10 cellular contexts compared by ENCODE assay signal in the genomic region with DNA sequence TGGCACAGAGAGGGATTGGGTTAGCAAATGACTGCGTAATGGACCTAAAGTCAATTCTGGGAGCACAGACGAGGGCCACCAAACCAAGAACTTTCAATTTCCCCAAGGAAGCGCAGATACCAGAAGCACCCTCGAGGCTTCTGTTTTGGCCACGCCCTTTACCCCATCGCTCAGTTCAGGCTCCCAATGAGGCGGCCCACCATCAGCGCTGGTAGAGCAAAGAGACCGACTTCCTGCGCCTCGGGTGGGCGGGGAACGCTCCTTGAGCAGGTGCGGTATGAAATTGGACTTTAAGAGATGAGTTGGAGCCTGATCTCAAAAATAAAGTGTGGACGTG. TPM values are rescaled to one million over a fixed set of nuclear protein-coding genes. Genes with fewer than 3 reads are reported as not detected.
DNase-seq lines count a peak whose midpoint lies in the region; ATAC-seq lines count a peak whose summit lies in the region.
"Had no signal": no experiment of that assay in that cellular context is flagged by ENCODE, and none has a peak within 500 bp of the region (broad histone marks: within the 10 kb centered on the region; RNA-seq: fewer than 3 reads in every experiment).

No MANE protein-coding gene starts in this region.

- H3K9me3 ChIP-seq in BLaER1 (no peaks in the 10 kb centered on the region), HUES6 (ENCODE audit: control insufficient read depth, insufficient read depth, low read depth, low read length) (no peaks in the 10 kb centered on the region)
- H3K9me3 ChIP-seq: sigmoid colon had no signal

- no peak overlapping the region for H3K27ac Mint-ChIP-seq in central memory CD8-positive, alpha-beta T cell (ENCODE audit: low read depth)
- no peak overlapping the region for H3K27ac Mint-ChIP-seq in natural killer cell treated with Interleukin-12 subunit alpha and Interleukin-12 subunit beta and Interleukin-15 and Interleukin-18, amount 100 ng/mL, for 72 hours

- H3K27me3 Mint-ChIP-seq in central memory CD8-positive, alpha-beta T cell: peaks cover 89% of the 10 kb centered on the region
- H3K27me3 Mint-ChIP-seq in natural killer cell treated with Interleukin-12 subunit alpha and Interleukin-12 subunit beta and Interleukin-15 and Interleukin-18, amount 100 ng/mL, for 72 hours: peaks cover 50 to 78% of the 10 kb centered on the region in 2 donors

- H3K36me3 ChIP-seq in BLaER1 (no peaks in the 10 kb centered on the region), HUES6 (ENCODE audit: control insufficient read depth, insufficient read depth, low read length) (no peaks in the 10 kb centered on the region)
- H3K36me3 ChIP-seq: sigmoid colon had no signal

- H3K9ac ChIP-seq in BLaER1 (peak overlapping the region; percentile 65; the same call in 1 of the 2 replicates), HUES6 (ENCODE audit: low read length) (peak overlapping the region; percentile 65)

- no peaks in the 10 kb centered on the region for H3K36me3 Mint-ChIP-seq in central memory CD8-positive, alpha-beta T cell (ENCODE audit: insufficient read depth)
- H3K36me3 Mint-ChIP-seq in natural killer cell treated with Interleukin-12 subunit alpha and Interleukin-12 subunit beta and Interleukin-15 and Interleukin-18, amount 100 ng/mL, for 72 hours: no peaks in the 10 kb centered on the region

- peaks cover 20% of the 10 kb centered on the region for H3K4me1 ChIP-seq in BLaER1
- peaks cover 10% of the 10 kb centered on the region for H3K4me1 ChIP-seq in HUES6 (ENCODE audit: control insufficient read depth, insufficient read depth, low read length)

- H4K20me1 ChIP-seq in BLaER1: no peaks in the 10 kb centered on the region

- peaks cover 5% of the 10 kb centered on the region for H3K4me1 Mint-ChIP-seq in central memory CD8-positive, alpha-beta T cell
- H3K4me1 Mint-ChIP-seq in natural killer cell treated with Interleukin-12 subunit alpha and Interleukin-12 subunit beta and Interleukin-15 and Interleukin-18, amount 100 ng/mL, for 72 hours (ENCODE audit: low read depth in 2 of 2): peaks cover 5 to 11% of the 10 kb centered on the region in 2 donors

- no peak for DNase-seq in central memory CD8-positive, alpha-beta T cell (ENCODE audit: low spot score in 2 of 2)
- no peak for DNase-seq in natural killer cell treated with Interleukin-12 subunit alpha and Interleukin-12 subunit beta and Interleukin-15 and Interleukin-18, amount 100 ng/mL, for 72 hours (ENCODE audit: low spot score)
- DNase-seq in NCI-H2081 (lab: John Stamatoyannopoulos, UW): no peak
- no peak for DNase-seq in GM19238 (ENCODE audit: insufficient read length, low spot score)

- H3K9me3 Mint-ChIP-seq in central memory CD8-positive, alpha-beta T cell: no peaks in the 10 kb centered on the region
- no peaks in the 10 kb centered on the region for H3K9me3 Mint-ChIP-seq in natural killer cell treated with Interleukin-12 subunit alpha and Interleukin-12 subunit beta and Interleukin-15 and Interleukin-18, amount 100 ng/mL, for 72 hours

- H3K27me3 ChIP-seq in BLaER1 (peaks cover 36% of the 10 kb centered on the region), HUES6 (ENCODE audit: control insufficient read depth, insufficient read depth, low read length) (peaks cover 36% of the 10 kb centered on the region)

- H3K4me3 Mint-ChIP-seq in central memory CD8-positive, alpha-beta T cell: peak overlapping the region; percentile 64
- H3K4me3 Mint-ChIP-seq in natural killer cell treated with Interleukin-12 subunit alpha and Interleukin-12 subunit beta and Interleukin-15 and Interleukin-18, amount 100 ng/mL, for 72 hours: peak overlapping the region; percentile 65

- H3K27ac ChIP-seq in BLaER1: no peak overlapping the region
- H3K27ac ChIP-seq in HUES6 (ENCODE audit: low read depth, low read length): no peak overlapping the region
- H3K27ac ChIP-seq: VCaP had no signal

- H3K4me3 ChIP-seq in BLaER1: peak overlapping the region; percentile 76
- peak overlapping the region; percentile 81 for H3K4me3 ChIP-seq in HUES6 (ENCODE audit: low read depth, low read length)

- H3K4me2 ChIP-seq in BLaER1: peak overlapping the region; percentile 95

- peak; percentile 32 for ATAC-seq in central memory CD8-positive, alpha-beta T cell (replicated peaks; ENCODE audit: extremely low read depth, poor library complexity, severe bottlenecking)
- ATAC-seq in natural killer cell treated with Interleukin-12 subunit alpha and Interleukin-12 subunit beta and Interleukin-15 and Interleukin-18, amount 100 ng/mL, for 72 hours: no peak
- ATAC-seq in HG03025 (IDR thresholded peaks at IDR 0.05; ENCODE audit: low FRiP score, unreplicated experiment) (no peak), HG03442 (IDR thresholded peaks at IDR 0.05; ENCODE audit: unreplicated experiment) (no peak)

RNA-seq across cellular contexts. Expression of a gene that starts 0.6 kb away (rescaled TPM):
- not detected for total RNA-seq in natural killer cell treated with Interleukin-12 subunit alpha and Interleukin-12 subunit beta and Interleukin-15 and Interleukin-18, amount 100 ng/mL, for 72 hours
